11 cellular contexts compared by ENCODE assay signal in the genomic region with DNA sequence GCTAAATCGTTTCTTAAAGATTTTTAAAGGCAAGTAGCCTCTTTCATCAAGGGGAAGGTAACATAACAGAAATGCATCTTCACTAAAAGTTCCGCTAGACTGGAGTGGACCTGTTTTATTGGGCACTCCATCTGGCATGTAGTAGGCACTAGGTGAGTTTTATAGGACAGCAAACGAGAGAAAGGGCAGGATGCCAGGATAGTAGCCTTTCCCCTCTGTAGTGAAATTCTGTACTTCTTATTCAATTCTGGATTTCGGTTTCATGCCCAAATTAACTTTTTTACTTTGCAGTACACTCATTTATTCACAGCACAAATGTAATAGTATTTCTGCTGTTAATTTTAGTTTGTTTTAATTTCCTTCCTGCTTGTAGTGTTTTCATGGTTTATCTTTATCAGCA.
DNase-seq lines count a peak whose midpoint lies in the region; ATAC-seq and TF ChIP-seq lines count a peak whose summit lies in the region.
"Had no signal": no experiment of that assay in that cellular context is flagged by ENCODE, and none has a peak within 500 bp of the region (broad histone marks: within the 10 kb centered on the region; RNA-seq: fewer than 3 reads in every experiment).

No MANE protein-coding gene starts in this region.

- ATAC-seq in GM18505 (IDR thresholded peaks at IDR 0.05; ENCODE audit: unreplicated experiment) (peak; percentile 64), GM19438 (IDR thresholded peaks at IDR 0.05; ENCODE audit: low read depth, unreplicated experiment) (peak; percentile 80), HG02759 (IDR thresholded peaks at IDR 0.05; ENCODE audit: unreplicated experiment) (peak; percentile 50), HG03521 (IDR thresholded peaks at IDR 0.05; ENCODE audit: unreplicated experiment) (peak; percentile 44)

- no peak for DNase-seq in D341Med (ENCODE audit: low spot score)
- no peak for DNase-seq in AML-193 (lab: John Stamatoyannopoulos, UW)
- DNase-seq in NAMALWA (ENCODE audit: low spot score): no peak
- no peak for DNase-seq in NCI-H82 (lab: John Stamatoyannopoulos, UW)
- DNase-seq: activated CD4-positive, alpha-beta memory T cell treated with anti-CD3 and anti-CD28 coated beads for 36 hours; C1 segment of cervical spinal cord; glutamatergic neuron had no signal

- TF ChIP-seq POLR2A in GM18505 (IDR thresholded peaks at IDR 0.05; ENCODE audit: borderline replicate concordance, extremely low read depth, insufficient read depth, insufficient read length): no peak
